Comparison of ENCODE assay signal across 13 cellular contexts in genomic region chr3:133209871-133210550, GRCh38.
A peak's percentile ranks its signal among the peaks of the same experiment; 100 is the strongest.
DNase-seq lines count a peak whose midpoint lies in the region; ATAC-seq and TF ChIP-seq lines count a peak whose summit lies in the region.
"Had no signal": no experiment of that assay in that cellular context is flagged by ENCODE, and none has a peak within 500 bp of the region (broad histone marks: within the 10 kb centered on the region; RNA-seq: fewer than 3 reads in every experiment).

No MANE protein-coding gene starts in this region.

- no peak for TF ChIP-seq CTCF in HL-60 (IDR thresholded peaks at IDR 0.05; ENCODE audit: insufficient read depth, low read length)
- no peak for TF ChIP-seq CTCF in SK-N-SH (IDR thresholded peaks at IDR 0.05)
- no peak for TF ChIP-seq CTCF in Peyer's patch (IDR thresholded peaks at IDR 0.05)

- H3K9ac ChIP-seq in SK-N-SH = no peak overlapping the region

- H3K4me2 ChIP-seq in SK-N-SH = peak overlapping the region; percentile 27; the same call in 1 of the 2 replicates

- no peak for ATAC-seq in GM18907 (IDR thresholded peaks at IDR 0.05; ENCODE audit: unreplicated experiment)
- ATAC-seq: T-helper 17 cell had no signal

- H3F3A ChIP-seq in SK-N-SH (replicated peaks; ENCODE audit: insufficient read depth) = peaks cover 24% of the 10 kb centered on the region

- POLR2A ChIA-PET in SK-N-SH (lab: Yijun Ruan, JAX) = no interaction called here

- no peak for TF ChIP-seq RAD21 in SK-N-SH (IDR thresholded peaks at IDR 0.05; ENCODE audit: low read length)

- TF ChIP-seq POLR2A in Peyer's patch (IDR thresholded peaks at IDR 0.05) = no peak

- H4K20me1 ChIP-seq in SK-N-SH (ENCODE audit: insufficient read depth) = no peaks in the 10 kb centered on the region

- DNase-seq in EH (ENCODE audit: low read depth) = peak; percentile 72
- peak; percentile 22 to 33 for DNase-seq in HL-60 (ENCODE audit: low read depth in 1 of 2, low spot score in 1 of 2)
- no peak for DNase-seq in SK-N-SH
- peak; percentile 52 for DNase-seq in fibroblast of peridontal ligament (ENCODE audit: extremely low read depth)
- no peak for DNase-seq in NCI-H1694 treated with DMSO at 0.1 percent for 48 hours (lab: John Stamatoyannopoulos, UW)
- no peak for DNase-seq in Peyer's patch
- DNase-seq in DMS79 treated with DMSO at 0.1 percent for 48 hours (lab: John Stamatoyannopoulos, UW) = no peak
- DNase-seq: Calu3, dermis blood vessel endothelial cell, H9, small intestine, T-helper 17 cell had no signal

- 21% methylated on average over 1 of the region's 1 CpG for whole genome bisulfite sequencing in SK-N-SH (ENCODE audit: low lambda C conversion rate)

- H3K27ac ChIP-seq in HL-60 (replicated peaks) = no peak overlapping the region
- peak overlapping the region; percentile 28 to 62 for H3K27ac ChIP-seq in SK-N-SH (ENCODE audit: low read depth in 2 of 2, low read length in 1 of 2)
- H3K27ac ChIP-seq in Peyer's patch = no peak overlapping the region

- CTCF ChIA-PET in SK-N-SH (lab: Yijun Ruan, JAX) = interaction anchor here (0.9 kb wide), 1 partner anchor 169 kb away, joined by 4 read pairs; no protein-coding TSS in a partner anchor

- no peaks in the 10 kb centered on the region for H3K9me3 ChIP-seq in SK-N-SH
- H3K9me3 ChIP-seq in Peyer's patch = no peaks in the 10 kb centered on the region

- no peaks in the 10 kb centered on the region for H3K9me2 ChIP-seq in SK-N-SH

- H3K79me2 ChIP-seq in SK-N-SH (ENCODE audit: insufficient read depth) = no peaks in the 10 kb centered on the region

- H2AFZ ChIP-seq in SK-N-SH (ENCODE audit: low read depth) = peak overlapping the region; percentile 19; the same call in 1 of the 2 replicates

- H3K27me3 ChIP-seq in HL-60 (ENCODE audit: insufficient read depth, poor library complexity, severe bottlenecking) (no peaks in the 10 kb centered on the region), SK-N-SH (ENCODE audit: insufficient read depth) (no peaks in the 10 kb centered on the region), Peyer's patch (no peaks in the 10 kb centered on the region)

- peaks cover 12 to 34% of the 10 kb centered on the region in 2 experiments for H3K4me1 ChIP-seq in SK-N-SH (ENCODE audit: control insufficient read depth in 1 of 2, insufficient read depth in 2 of 2, low read depth in 1 of 2, low read length in 1 of 2)
- H3K4me1 ChIP-seq in Peyer's patch = no peaks in the 10 kb centered on the region

- no peak overlapping the region for H3K4me3 ChIP-seq in HL-60 (replicated peaks; ENCODE audit: insufficient read depth, low read length)
- H3K4me3 ChIP-seq in SK-N-SH (ENCODE audit: low read depth in 2 of 2, low read length in 1 of 2) = no peak overlapping the region
- no peak overlapping the region for H3K4me3 ChIP-seq in Peyer's patch

- H3K36me3 ChIP-seq in SK-N-SH (replicated peaks in 1 of 2; ENCODE audit: control insufficient read depth in 1 of 2, insufficient read depth in 2 of 2, low read length in 1 of 2) (no peaks in the 10 kb centered on the region), Peyer's patch (no peaks in the 10 kb centered on the region)

- 0 out of 4 replicates have a peak, but pooled peaks of 1 of the 2 experiments have one; percentile 10 for TF ChIP-seq EP300 in SK-N-SH (IDR thresholded peaks at IDR 0.05; ENCODE audit: borderline replicate concordance in 1 of 2, low read depth in 1 of 2, low read length in 1 of 2)

TF ChIP-seq in SK-N-SH, 30 proteins besides CTCF, POLR2A, EP300 and RAD21:
- TF ChIP-seq PBX3 (IDR thresholded peaks at IDR 0.05) (peak; percentile 85), SIN3A (IDR thresholded peaks at IDR 0.05; ENCODE audit: borderline replicate concordance, low read depth, low read length) (no peak), JUND (IDR thresholded peaks at IDR 0.05) (peak; percentile 29; the same call in 1 of the 2 replicates), FOSL2 (IDR thresholded peaks at IDR 0.05; ENCODE audit: borderline replicate concordance, low read depth) (peak; percentile 49; the same call in 1 of the 2 replicates), TCF12 (IDR thresholded peaks at IDR 0.05) (peak; percentile 72), MXI1 (IDR thresholded peaks at IDR 0.05; ENCODE audit: low read depth, low read length) (no peak)

Comparison
In these comparisons a context has a peak if more than half of its experiments do, and no peak if none do; other contexts are left out.
1. DNase-seq: peak in EH (single experiment), HL-60 (2 of 2) and fibroblast of peridontal ligament (single experiment); none in SK-N-SH (single experiment), NCI-H1694 treated with DMSO at 0.1 percent for 48 hours (single experiment), Peyer's patch (0 of 3) and DMS79 treated with DMSO at 0.1 percent for 48 hours (single experiment).
2. H3K27ac ChIP-seq: peak in SK-N-SH (2 of 2); none in HL-60 (single experiment) and Peyer's patch (0 of 4).